In genomic region chr1:228023294-228023639, GRCh38 we compare ENCODE assay signal across 41 cellular contexts. TPM values are rescaled to one million over a fixed set of nuclear protein-coding genes. Genes with fewer than 3 reads are reported as not detected.
DNase-seq lines count a peak whose midpoint lies in the region; ATAC-seq, FAIRE-seq and TF ChIP-seq lines count a peak whose summit lies in the region.
"Had no signal": no experiment of that assay in that cellular context is flagged by ENCODE, and none has a peak within 500 bp of the region (broad histone marks: within the 10 kb centered on the region; RNA-seq: fewer than 3 reads in every experiment).

No MANE protein-coding gene starts in this region.

- no peak overlapping the region for H3K4me3 ChIP-seq in HepG2 (replicated peaks in 1 of 3; ENCODE audit: insufficient read depth in 1 of 3, low read depth in 2 of 3, low read length in 3 of 3)
- no peak overlapping the region for H3K4me3 ChIP-seq in right lobe of liver
- no peak overlapping the region for H3K4me3 ChIP-seq in HEK293 (ENCODE audit: low read depth, low read length)
- no peak overlapping the region for H3K4me3 ChIP-seq in K562
- no peak overlapping the region for H3K4me3 ChIP-seq in breast epithelium
- H3K4me3 ChIP-seq in left lung: no peak overlapping the region
- H3K4me3 ChIP-seq: A549; BLaER1; BLaER1 treated with 17β-estradiol and CSF1 and Interleukin-3, amounts not matched to agents 10 nM and 100 nM had no signal

- no peaks in the 10 kb centered on the region for H3K9me3 ChIP-seq in HepG2 (ENCODE audit: low read length)
- no peaks in the 10 kb centered on the region for H3K9me3 ChIP-seq in right lobe of liver
- H3K9me3 ChIP-seq in HEK293 (ENCODE audit: control insufficient read depth, insufficient read depth, low read depth, low read length): no peaks in the 10 kb centered on the region
- no peaks in the 10 kb centered on the region for H3K9me3 ChIP-seq in K562 (replicated peaks; ENCODE audit: control insufficient read depth, insufficient read depth, low read depth, low read length)
- H3K9me3 ChIP-seq in breast epithelium: peaks cover 0 to 4% of the 10 kb centered on the region in 2 donors
- H3K9me3 ChIP-seq in left lung: no peaks in the 10 kb centered on the region
- H3K9me3 ChIP-seq: BE2C had no signal

- BruUV-seq in HepG2 (replicated peaks; lab: Mats Ljungman, UMichigan) (no TSS peak), K562 (replicated peaks; lab: Mats Ljungman, UMichigan) (no TSS peak)

- no peak for FAIRE-seq in HepG2 (lab: Jason Lieb, UNC)
- FAIRE-seq in K562 (lab: Jason Lieb, UNC): no peak
- FAIRE-seq: A204.1, A549, D721Med had no signal

- H3K9me3 Mint-ChIP-seq in glutamatergic neuron (ENCODE audit: unreplicated experiment): peaks cover 3% of the 10 kb centered on the region
- H3K9me3 Mint-ChIP-seq: CD4-positive, alpha-beta memory T cell; CD4-positive, alpha-beta T cell; CD4-positive, CD25-positive, alpha-beta regulatory T cell; CD8-positive, alpha-beta memory T cell; CD8-positive, alpha-beta T cell had no signal

- H2AFZ ChIP-seq in HepG2 (ENCODE audit: low read length): no peak overlapping the region
- no peak overlapping the region for H2AFZ ChIP-seq in K562 (ENCODE audit: low read depth, low read length)

- TF ChIP-seq EP300 in HepG2 (IDR thresholded peaks at IDR 0.05; ENCODE audit: low read depth in 2 of 2, low read length in 2 of 2) (no peak), HepG2 (CRISPR knock-in tag; IDR thresholded peaks at IDR 0.05; ENCODE audit: borderline replicate concordance) (no peak), K562 (IDR thresholded peaks at IDR 0.05; ENCODE audit: low read length) (no peak)

- CTCF ChIA-PET in HepG2 (lab: Yijun Ruan, JAX; ENCODE audit: low intra/inter-chr PET ratio, low total read pairs): no interaction called here
- CTCF ChIA-PET in HEK293 (lab: Yijun Ruan, JAX): no interaction called here
- CTCF ChIA-PET in K562 (lab: Yijun Ruan, JAX; ENCODE audit: low intra/inter-chr PET ratio): no interaction called here

- H3K4me3 Mint-ChIP-seq in glutamatergic neuron (ENCODE audit: unreplicated experiment): peak overlapping the region; percentile 16
- H3K4me3 Mint-ChIP-seq: B cell; CD14-positive monocyte; CD4-positive, alpha-beta memory T cell; CD4-positive, alpha-beta T cell; CD4-positive, CD25-positive, alpha-beta regulatory T cell; CD8-positive, alpha-beta memory T cell; CD8-positive, alpha-beta T cell had no signal

- no peak overlapping the region for H3K27ac ChIP-seq in HepG2 (ENCODE audit: extremely low read length, insufficient read depth, low read length)
- H3K27ac ChIP-seq in right lobe of liver: no peak overlapping the region
- H3K27ac ChIP-seq in HEK293 (ENCODE audit: extremely low read depth, low read depth, low read length): no peak overlapping the region
- no peak overlapping the region for H3K27ac ChIP-seq in K562 (ENCODE audit: extremely low read depth, low read depth, low read length)
- H3K27ac ChIP-seq in breast epithelium: no peak overlapping the region
- H3K27ac ChIP-seq in left lung: no peak overlapping the region
- H3K27ac ChIP-seq: 22Rv1; A549; BLaER1; BLaER1 treated with 17β-estradiol and CSF1 and Interleukin-3, amounts not matched to agents 10 nM and 100 nM; C4-2B had no signal

- H3K9ac ChIP-seq in HepG2 (ENCODE audit: insufficient read depth, low read depth, low read length): no peak overlapping the region
- H3K9ac ChIP-seq in K562 (ENCODE audit: insufficient read depth in 1 of 2, low read depth in 2 of 2, low read length in 2 of 2): no peak overlapping the region
- H3K9ac ChIP-seq: BLaER1; BLaER1 treated with 17β-estradiol and CSF1 and Interleukin-3, amounts not matched to agents 10 nM and 100 nM had no signal

- H3K4me1 ChIP-seq in HepG2 (ENCODE audit: insufficient read depth, low read length): no peaks in the 10 kb centered on the region
- no peaks in the 10 kb centered on the region for H3K4me1 ChIP-seq in right lobe of liver
- H3K4me1 ChIP-seq in HEK293 (ENCODE audit: control insufficient read depth, insufficient read depth, low read length): no peaks in the 10 kb centered on the region
- peaks cover 0 to 12% of the 10 kb centered on the region in 2 experiments; a peak in 2 of 5 replicates for H3K4me1 ChIP-seq in K562 (replicated peaks in 1 of 2; ENCODE audit: control insufficient read depth in 2 of 2, insufficient read depth in 2 of 2, low read length in 2 of 2)
- H3K4me1 ChIP-seq in breast epithelium: no peaks in the 10 kb centered on the region
- H3K4me1 ChIP-seq in left lung: no peaks in the 10 kb centered on the region
- H3K4me1 ChIP-seq: A549; BE2C; BLaER1; BLaER1 treated with 17β-estradiol and CSF1 and Interleukin-3, amounts not matched to agents 10 nM and 100 nM had no signal

- POLR2A ChIA-PET in HepG2 (lab: Yijun Ruan, JAX) (no interaction called here), HEK293 (lab: Yijun Ruan, JAX) (no interaction called here), K562 (lab: Yijun Ruan, JAX) (no interaction called here)

- intact Hi-C loops in HepG2 (cut with micrococcal nuclease; ENCODE audit: unreplicated experiment) (no loop called here), right lobe of liver (cut with DNase I) (no loop called here), K562 (cut with micrococcal nuclease) (no loop called here), breast epithelium (cut with DNase I; ENCODE audit: low total_unique reads) (no loop called here), left lung (cut with DNase I) (no loop called here)

- H4K20me1 ChIP-seq in HepG2 (ENCODE audit: insufficient read depth, low read length) (no peaks in the 10 kb centered on the region), K562 (replicated peaks; ENCODE audit: control insufficient read depth, insufficient read depth, low read length) (no peaks in the 10 kb centered on the region)
- H4K20me1 ChIP-seq: BLaER1; BLaER1 treated with 17β-estradiol and CSF1 and Interleukin-3, amounts not matched to agents 10 nM and 100 nM had no signal

- DNase-seq in HepG2 (ENCODE audit: low spot score) (no peak), right lobe of liver (no peak), K562 (ENCODE audit: extremely low read depth in 1 of 4, low spot score in 3 of 4) (no peak), glutamatergic neuron (no peak), breast epithelium (ENCODE audit: low spot score in 2 of 2) (no peak), nucleus accumbens (lab: John Stamatoyannopoulos, UW) (no peak), left lung (no peak)
- DNase-seq: 8988T; ACHN; AML-193; C1 segment of cervical spinal cord; Calu3; CD4-positive, alpha-beta memory T cell; CD4-positive, CD25-positive, alpha-beta regulatory T cell; CD8-positive, alpha-beta T cell; COR-L47; DMS 273 treated with DMSO at 0.1 percent for 48 hours; DMS153; DMS53; DMS79; DMS79 treated with DMSO at 0.1 percent for 48 hours; DND-41; EL had no signal

- WGBS in HepG2 (ENCODE audit: low lambda C conversion rate): 1% methylated on average over 3 of the region's 3 CpGs
- 42% methylated on average over 3 of the region's 3 CpGs for WGBS in right lobe of liver (ENCODE audit: insufficient coverage, low coverage, low lambda C conversion rate, missing lambda C conversion rate)
- WGBS in K562 (ENCODE audit: insufficient coverage, low coverage, missing lambda C conversion rate): 0% methylated on average over 3 of the region's 3 CpGs

- H3K27me3 Mint-ChIP-seq in glutamatergic neuron (ENCODE audit: unreplicated experiment): peaks cover 6% of the 10 kb centered on the region

- no peak for TF ChIP-seq CTCF in HepG2 (CRISPR knock-in tag; IDR thresholded peaks at IDR 0.05)
- TF ChIP-seq CTCF in right lobe of liver (IDR thresholded peaks at IDR 0.05): no peak
- no peak for TF ChIP-seq CTCF in HEK293 (tag by site-specific recombination; IDR thresholded peaks at IDR 0.05)
- TF ChIP-seq CTCF in K562 (IDR thresholded peaks at IDR 0.05 in 2 of 3, conservative IDR thresholded peaks at IDR 0.05 in 1 of 3; ENCODE audit: insufficient read depth in 2 of 3, low read depth in 1 of 3, low read length in 3 of 3): no peak
- TF ChIP-seq CTCF in glutamatergic neuron (IDR thresholded peaks at IDR 0.05; ENCODE audit: partially characterized antibody, unreplicated experiment): no peak
- TF ChIP-seq CTCF in breast epithelium (IDR thresholded peaks at IDR 0.05): no peak
- no peak for TF ChIP-seq CTCF in left lung (IDR thresholded peaks at IDR 0.05)

- H3K4me1 Mint-ChIP-seq in glutamatergic neuron (ENCODE audit: low read depth, unreplicated experiment): no peaks in the 10 kb centered on the region
- H3K4me1 Mint-ChIP-seq: B cell; CD14-positive monocyte; CD4-positive, alpha-beta memory T cell; CD4-positive, CD25-positive, alpha-beta regulatory T cell; CD8-positive, alpha-beta memory T cell had no signal

- ATAC-seq in HepG2 (no peak), right lobe of liver (no peak), K562 (no peak), left lung (no peak)
- ATAC-seq: CD8-positive, alpha-beta T cell had no signal

- TF ChIP-seq POLR2A in HepG2 (IDR thresholded peaks at IDR 0.05; ENCODE audit: insufficient read depth in 1 of 2, low read depth in 2 of 2, low read length in 2 of 2) (no peak), right lobe of liver (IDR thresholded peaks at IDR 0.05) (no peak), K562 (conservative IDR thresholded peaks at IDR 0.05) (no peak), breast epithelium (IDR thresholded peaks at IDR 0.05) (no peak)

- no peak overlapping the region for H3K4me2 ChIP-seq in HepG2 (ENCODE audit: low read depth, low read length)
- no peak overlapping the region for H3K4me2 ChIP-seq in K562 (ENCODE audit: insufficient read depth, low read length)
- H3K4me2 ChIP-seq: A549; BLaER1; BLaER1 treated with 17β-estradiol and CSF1 and Interleukin-3, amounts not matched to agents 10 nM and 100 nM had no signal

- in situ Hi-C loops in HepG2 (cut with HindIII; ENCODE audit: extremely low pct_ligation_motif_present, low pct_unique_long_range_greater_than_20kb): no loop called here
- in situ Hi-C loops in K562 (cut with MboI): no loop called here

- no peaks in the 10 kb centered on the region for H3K36me3 Mint-ChIP-seq in glutamatergic neuron (ENCODE audit: unreplicated experiment)
- H3K36me3 Mint-ChIP-seq: CD14-positive monocyte; CD4-positive, alpha-beta memory T cell; CD4-positive, CD25-positive, alpha-beta regulatory T cell; CD8-positive, alpha-beta memory T cell; CD8-positive, alpha-beta T cell had no signal

- TF ChIP-seq RAD21 in HepG2 (CRISPR knock-in tag; IDR thresholded peaks at IDR 0.05): no peak
- no peak for TF ChIP-seq RAD21 in K562 (CRISPR knock-in tag; conservative IDR thresholded peaks at IDR 0.05 in 1 of 2, IDR thresholded peaks at IDR 0.05 in 1 of 2)

- H3K27me3 ChIP-seq in HepG2 (ENCODE audit: control insufficient read depth in 1 of 2, insufficient read depth in 2 of 2, low read length in 2 of 2): peaks cover 4 to 17% of the 10 kb centered on the region in 2 experiments; a peak in 3 of 5 replicates
- H3K27me3 ChIP-seq in right lobe of liver: no peaks in the 10 kb centered on the region
- H3K27me3 ChIP-seq in K562 (ENCODE audit: control insufficient read depth in 2 of 2, insufficient read depth in 2 of 2, low read length in 2 of 2): peaks cover 28 to 62% of the 10 kb centered on the region in 2 experiments
- no peaks in the 10 kb centered on the region for H3K27me3 ChIP-seq in breast epithelium
- H3K27me3 ChIP-seq in left lung: no peaks in the 10 kb centered on the region
- H3K27me3 ChIP-seq: BLaER1; BLaER1 treated with 17β-estradiol and CSF1 and Interleukin-3, amounts not matched to agents 10 nM and 100 nM had no signal

- no peaks in the 10 kb centered on the region for H3K79me2 ChIP-seq in HepG2 (ENCODE audit: insufficient read depth, low read length)
- H3K79me2 ChIP-seq in K562 (ENCODE audit: control insufficient read depth, insufficient read depth, low read length): no peaks in the 10 kb centered on the region

- H3K36me3 ChIP-seq in HepG2 (replicated peaks in 1 of 2; ENCODE audit: control insufficient read depth in 1 of 2, insufficient read depth in 2 of 2, low read length in 2 of 2) (no peaks in the 10 kb centered on the region), right lobe of liver (no peaks in the 10 kb centered on the region), HEK293 (ENCODE audit: control insufficient read depth in 2 of 2, insufficient read depth in 1 of 2, low read length in 2 of 2) (no peaks in the 10 kb centered on the region), K562 (ENCODE audit: control insufficient read depth, insufficient read depth, low read length) (no peaks in the 10 kb centered on the region), breast epithelium (no peaks in the 10 kb centered on the region), left lung (no peaks in the 10 kb centered on the region)
- H3K36me3 ChIP-seq: BE2C; BLaER1; BLaER1 treated with 17β-estradiol and CSF1 and Interleukin-3, amounts not matched to agents 10 nM and 100 nM had no signal

- H3K9me1 ChIP-seq in K562 (ENCODE audit: control insufficient read depth, insufficient read depth, low read length): no peaks in the 10 kb centered on the region

- no peak overlapping the region for H3K27ac Mint-ChIP-seq in glutamatergic neuron (ENCODE audit: unreplicated experiment)
- H3K27ac Mint-ChIP-seq: B cell; CD4-positive, alpha-beta T cell; CD8-positive, alpha-beta memory T cell; CD8-positive, alpha-beta T cell had no signal

RNA-seq across cellular contexts. Expression of gene WNT3A, which starts 16.5 kb away (rescaled TPM):
- total RNA-seq in HepG2 (2016; rRNA removed; fragmentation: Illumina TruSeq; extraction: Trizol): not detected in 2 replicates
- not detected in 2 replicates for total RNA-seq in HepG2 (2016; cell fraction: cytosol; rRNA removed; fragmentation: Illumina TruSeq; extraction: Trizol; ENCODE audit: low read depth)
- not detected in 2 replicates for total RNA-seq in HepG2 (2016; cell fraction: insoluble cytoplasmic fraction; rRNA removed; fragmentation: Illumina TruSeq; extraction: Trizol)
- total RNA-seq in HepG2 (2016; cell fraction: membrane; rRNA removed; fragmentation: Illumina TruSeq; extraction: Trizol): not detected in 2 replicates
- total RNA-seq in HepG2 (2016; cell fraction: nucleus; rRNA removed; fragmentation: Illumina TruSeq; extraction: Trizol): not detected in 2 replicates
- not detected in 2 replicates for polyA plus RNA-seq in HepG2 (2011; rRNA removed)
- polyA plus RNA-seq in HepG2 (2011; cell fraction: cytosol; rRNA removed): not detected in 2 replicates
- polyA plus RNA-seq in HepG2 (2011; cell fraction: nucleus; rRNA removed): not detected in 2 replicates
- polyA plus RNA-seq in HepG2 (2012): not detected in 2 replicates
- not detected in 2 replicates for polyA plus RNA-seq in HepG2 (2016; cell fraction: cytosol; fragmentation: Illumina TruSeq; extraction: Trizol; ENCODE audit: low read depth)
- not detected in 2 replicates for polyA plus RNA-seq in HepG2 (2016; cell fraction: insoluble cytoplasmic fraction; fragmentation: Illumina TruSeq; extraction: Trizol; ENCODE audit: low read depth)
- polyA plus RNA-seq in HepG2 (2016; cell fraction: membrane; fragmentation: Illumina TruSeq; extraction: Trizol; ENCODE audit: low read depth): not detected in 2 replicates
- polyA plus RNA-seq in HepG2 (2016; cell fraction: nucleus; fragmentation: Illumina TruSeq; extraction: Trizol; ENCODE audit: insufficient read depth, low read depth): not detected in 2 replicates
- polyA minus RNA-seq in HepG2 (2011; rRNA and poly(A)+ RNA removed; ENCODE audit: low replicate concordance): not detected in 2 replicates
- not detected in 2 replicates for polyA minus RNA-seq in HepG2 (2011; cell fraction: cytosol; rRNA and poly(A)+ RNA removed)
- not detected in 2 replicates for polyA minus RNA-seq in HepG2 (2011; cell fraction: nucleus; rRNA and poly(A)+ RNA removed)
- total RNA-seq in right lobe of liver: not detected
- total RNA-seq in K562 (2011; cell fraction: chromatin; rRNA removed; ENCODE audit: low replicate concordance): not detected in 2 replicates
- not detected in 2 replicates for total RNA-seq in K562 (2011; cell fraction: nucleolus; rRNA removed)
- total RNA-seq in K562 (2011; cell fraction: nucleoplasm; rRNA removed): not detected in 2 replicates
- not detected in 2 replicates for total RNA-seq in K562 (2014; rRNA removed)
- total RNA-seq in K562 (2014; rRNA removed; fragmentation: Illumina TruSeq; extraction: Trizol): not detected in 2 replicates
- total RNA-seq in K562 (2015; rRNA removed; fragmentation: Illumina TruSeq; extraction: Trizol): not detected in 2 replicates
- not detected in 2 replicates for total RNA-seq in K562 (2021)
- polyA plus RNA-seq in K562 (2011; rRNA removed): not detected in 2 replicates
- not detected in 2 replicates for polyA plus RNA-seq in K562 (2011; cell fraction: cytosol; rRNA removed)
- polyA plus RNA-seq in K562 (2011; cell fraction: nucleus; rRNA removed): not detected in 2 replicates
- polyA plus RNA-seq in K562 (2012): not detected in 2 replicates
- polyA plus RNA-seq in K562 (2014; fragmentation: Illumina TruSeq; extraction: Trizol): not detected in 2 replicates
- polyA plus RNA-seq in K562 (2014; fragmentation: Nextera tagmentation; extraction: Ambion mirVana): not detected
- not detected in 2 replicates for polyA plus RNA-seq in K562 (2014; rRNA removed)
- polyA minus RNA-seq in K562 (2011; rRNA and poly(A)+ RNA removed): not detected in 2 replicates
- polyA minus RNA-seq in K562 (2011; cell fraction: cytosol; rRNA and poly(A)+ RNA removed): not detected in 2 replicates
- polyA minus RNA-seq in K562 (2011; cell fraction: nucleus; rRNA and poly(A)+ RNA removed): not detected in 2 replicates
- not detected for total RNA-seq in glutamatergic neuron (ENCODE audit: unreplicated experiment)
- under 1 TPM in 1 of 3 donors, not detected in 2; 0.29 TPM for total RNA-seq in breast epithelium
- 1 to 10 TPM in 1 of 2 donors, under 1 TPM in 1; 0.96 to 1.5 TPM for total RNA-seq in left lung
- total RNA-seq: A172; A673; B cell; Calu3; CD4-positive, alpha-beta memory T cell; CD4-positive, CD25-positive, alpha-beta regulatory T cell; CD8-positive, alpha-beta memory T cell; Daoy had no signal
- polyA plus RNA-seq: A549; AG04450; BJ; CD14-positive monocyte; CD4-positive, alpha-beta memory T cell; CD4-positive, CD25-positive, alpha-beta regulatory T cell; CD8-positive, alpha-beta memory T cell had no signal

RNA-seq across cellular contexts. Expression of gene ARF1, which starts 59.2 kb away (rescaled TPM):
- total RNA-seq in HepG2 (2016; rRNA removed; fragmentation: Illumina TruSeq; extraction: Trizol) (186 and 210 TPM in 2 replicates), right lobe of liver (100 to 1,000 TPM; 143 to 261 (median 193) TPM), K562 (2014; rRNA removed) (325 and 442 TPM in 2 replicates), K562 (2014; rRNA removed; fragmentation: Illumina TruSeq; extraction: Trizol) (120 and 140 TPM in 2 replicates), K562 (2015; rRNA removed; fragmentation: Illumina TruSeq; extraction: Trizol) (192 and 198 TPM in 2 replicates), K562 (2021) (472 and 483 TPM in 2 replicates), glutamatergic neuron (ENCODE audit: unreplicated experiment) (222 TPM), breast epithelium (100 to 1,000 TPM; 263 to 295 (median 292) TPM), left lung (100 to 1,000 TPM; 407 to 455 TPM)
- 81.7 and 86.1 TPM in 2 replicates for total RNA-seq in HepG2 (2016; cell fraction: cytosol; rRNA removed; fragmentation: Illumina TruSeq; extraction: Trizol; ENCODE audit: low read depth)
- 189 and 192 TPM in 2 replicates for total RNA-seq in HepG2 (2016; cell fraction: insoluble cytoplasmic fraction; rRNA removed; fragmentation: Illumina TruSeq; extraction: Trizol)
- total RNA-seq in HepG2 (2016; cell fraction: membrane; rRNA removed; fragmentation: Illumina TruSeq; extraction: Trizol): 147 and 149 TPM in 2 replicates
- 107 and 112 TPM in 2 replicates for total RNA-seq in HepG2 (2016; cell fraction: nucleus; rRNA removed; fragmentation: Illumina TruSeq; extraction: Trizol)
- polyA plus RNA-seq in HepG2 (2011; rRNA removed) (327 and 337 TPM in 2 replicates), K562 (2011; rRNA removed) (351 and 621 TPM in 2 replicates), K562 (2014; fragmentation: Illumina TruSeq; extraction: Trizol) (593 and 811 TPM in 2 replicates), K562 (2014; fragmentation: Nextera tagmentation; extraction: Ambion mirVana) (100 to 1,000 TPM in 1 of 2 experiments, 10 to 100 TPM in 1; 69.8 to 232 TPM), K562 (2014; rRNA removed) (435 and 476 TPM in 2 replicates)
- polyA plus RNA-seq in HepG2 (2011; cell fraction: cytosol; rRNA removed): 324 and 458 TPM in 2 replicates
- polyA plus RNA-seq in HepG2 (2011; cell fraction: nucleus; rRNA removed): 231 and 250 TPM in 2 replicates
- 231 and 263 TPM in 2 replicates for polyA plus RNA-seq in HepG2 (2012)
- 82.3 and 83.9 TPM in 2 replicates for polyA plus RNA-seq in HepG2 (2016; cell fraction: cytosol; fragmentation: Illumina TruSeq; extraction: Trizol; ENCODE audit: low read depth)
- polyA plus RNA-seq in HepG2 (2016; cell fraction: insoluble cytoplasmic fraction; fragmentation: Illumina TruSeq; extraction: Trizol; ENCODE audit: low read depth): 300 and 336 TPM in 2 replicates
- polyA plus RNA-seq in HepG2 (2016; cell fraction: membrane; fragmentation: Illumina TruSeq; extraction: Trizol; ENCODE audit: low read depth): 127 and 132 TPM in 2 replicates
- polyA plus RNA-seq in HepG2 (2016; cell fraction: nucleus; fragmentation: Illumina TruSeq; extraction: Trizol; ENCODE audit: insufficient read depth, low read depth): 254 and 261 TPM in 2 replicates
- polyA minus RNA-seq in HepG2 (2011; rRNA and poly(A)+ RNA removed; ENCODE audit: low replicate concordance): 586 and 708 TPM in 2 replicates
- 237 and 248 TPM in 2 replicates for polyA minus RNA-seq in HepG2 (2011; cell fraction: cytosol; rRNA and poly(A)+ RNA removed)
- polyA minus RNA-seq in HepG2 (2011; cell fraction: nucleus; rRNA and poly(A)+ RNA removed): 85.8 and 86.9 TPM in 2 replicates
- total RNA-seq in K562 (2011; cell fraction: chromatin; rRNA removed; ENCODE audit: low replicate concordance): 99.7 and 210 TPM in 2 replicates
- total RNA-seq in K562 (2011; cell fraction: nucleolus; rRNA removed): 245 and 251 TPM in 2 replicates
- total RNA-seq in K562 (2011; cell fraction: nucleoplasm; rRNA removed): 187 and 199 TPM in 2 replicates
- polyA plus RNA-seq in K562 (2011; cell fraction: cytosol; rRNA removed): 776 and 1,036 TPM in 2 replicates
- polyA plus RNA-seq in K562 (2011; cell fraction: nucleus; rRNA removed): 257 and 274 TPM in 2 replicates
- 485 and 750 TPM in 2 replicates for polyA plus RNA-seq in K562 (2012)
- polyA minus RNA-seq in K562 (2011; rRNA and poly(A)+ RNA removed): 408 and 480 TPM in 2 replicates
- polyA minus RNA-seq in K562 (2011; cell fraction: cytosol; rRNA and poly(A)+ RNA removed): 429 and 660 TPM in 2 replicates
- polyA minus RNA-seq in K562 (2011; cell fraction: nucleus; rRNA and poly(A)+ RNA removed): 68.0 and 128 TPM in 2 replicates

Comparison
In these comparisons a context has a peak if more than half of its experiments do, and no peak if none do; other contexts are left out.
1. Of the 241 proteins assayed by ChIP-seq in both HepG2 and K562: peak only in HepG2: FOXK2; only in K562: HBP1; in both: none; in neither: 239.